9 cellular contexts compared by ENCODE assay signal in genomic region chr15:52483712-52484111, GRCh38. TPM values are rescaled to one million over a fixed set of nuclear protein-coding genes. Genes with fewer than 3 reads are reported as not detected.
A peak's percentile ranks its signal among the peaks of the same experiment; 100 is the strongest.
DNase-seq lines count a peak whose midpoint lies in the region; ATAC-seq and TF ChIP-seq lines count a peak whose summit lies in the region.
"Had no signal": no experiment of that assay in that cellular context is flagged by ENCODE, and none has a peak within 500 bp of the region (broad histone marks: within the 10 kb centered on the region; RNA-seq: fewer than 3 reads in every experiment).

No MANE protein-coding gene starts in this region.

- no peaks in the 10 kb centered on the region for H3K27me3 Mint-ChIP-seq in activated CD8-positive, alpha-beta memory T cell treated with anti-CD3 and anti-CD28 coated beads, Interleukin-2, amount 10 ng/mL, durations not matched to agents 7 days and 5 days
- H3K27me3 Mint-ChIP-seq in T-helper 2 cell treated with Interferon-gamma antibody and Interleukin-4, amounts not matched to agents 5 μg/mL and 100 μg/mL, for 36 hours (ENCODE audit: low read depth), result no peaks in the 10 kb centered on the region

- DNase-seq in activated CD8-positive, alpha-beta memory T cell treated with anti-CD3 and anti-CD28 coated beads, Interleukin-2, amount 10 ng/mL, durations not matched to agents 7 days and 5 days, result no peak
- no peak for DNase-seq in activated CD8-positive, alpha-beta memory T cell treated with anti-CD3 and anti-CD28 coated beads for 24 hours
- peak; percentile 22 for DNase-seq in T-helper 2 cell treated with Interferon-gamma antibody and Interleukin-4, amounts not matched to agents 5 μg/mL and 100 μg/mL, for 36 hours (ENCODE audit: low spot score)
- peak; percentile 68 for DNase-seq in fibroblast of the aortic adventitia (ENCODE audit: low read depth)
- DNase-seq in stimulated activated naive CD8-positive, alpha-beta T cell treated with anti-CD3 and anti-CD28 coated beads, Interleukin-15, Interleukin-2, amounts not matched to agents 100 U/mL and 50 U/mL, for 24 hours, result no peak
- no peak for DNase-seq in caudate nucleus (lab: John Stamatoyannopoulos, UW)
- DNase-seq: stimulated activated naive CD4-positive, alpha-beta T cell treated with Interleukin-2 at 50 U/mL for 16 hours had no signal

- peaks cover 3% of the 10 kb centered on the region for H3K36me3 Mint-ChIP-seq in activated CD8-positive, alpha-beta memory T cell treated with anti-CD3 and anti-CD28 coated beads, Interleukin-2, amount 10 ng/mL, durations not matched to agents 7 days and 5 days
- peaks cover 9% of the 10 kb centered on the region for H3K36me3 Mint-ChIP-seq in T-helper 2 cell treated with Interferon-gamma antibody and Interleukin-4, amounts not matched to agents 5 μg/mL and 100 μg/mL, for 36 hours (ENCODE audit: low read depth)

- no peak overlapping the region for H3K4me3 ChIP-seq in fibroblast of the aortic adventitia (ENCODE audit: low read depth, low read length)

- no peak for TF ChIP-seq CTCF in fibroblast of the aortic adventitia (IDR thresholded peaks at IDR 0.05; ENCODE audit: insufficient read depth, low read length)

- H3K9me3 Mint-ChIP-seq in activated CD8-positive, alpha-beta memory T cell treated with anti-CD3 and anti-CD28 coated beads, Interleukin-2, amount 10 ng/mL, durations not matched to agents 7 days and 5 days (ENCODE audit: low read depth), result no peaks in the 10 kb centered on the region
- no peaks in the 10 kb centered on the region for H3K9me3 Mint-ChIP-seq in T-helper 2 cell treated with Interferon-gamma antibody and Interleukin-4, amounts not matched to agents 5 μg/mL and 100 μg/mL, for 36 hours

- no peak for ATAC-seq in activated CD8-positive, alpha-beta memory T cell treated with anti-CD3 and anti-CD28 coated beads, Interleukin-2, amount 10 ng/mL, durations not matched to agents 7 days and 5 days
- peak; percentile 37 for ATAC-seq in stimulated activated naive CD8-positive, alpha-beta T cell treated with anti-CD3 and anti-CD28 coated beads, Interleukin-15, Interleukin-2, amounts not matched to agents 100 U/mL and 50 U/mL, for 24 hours
- ATAC-seq in HG02763 (IDR thresholded peaks at IDR 0.05; ENCODE audit: unreplicated experiment), result no peak
- no peak for ATAC-seq in GM18868 (IDR thresholded peaks at IDR 0.05; ENCODE audit: unreplicated experiment)

- peaks cover 59% of the 10 kb centered on the region for H3K4me1 Mint-ChIP-seq in activated CD8-positive, alpha-beta memory T cell treated with anti-CD3 and anti-CD28 coated beads, Interleukin-2, amount 10 ng/mL, durations not matched to agents 7 days and 5 days
- peaks cover 70% of the 10 kb centered on the region for H3K4me1 Mint-ChIP-seq in T-helper 2 cell treated with Interferon-gamma antibody and Interleukin-4, amounts not matched to agents 5 μg/mL and 100 μg/mL, for 36 hours (ENCODE audit: low read depth)

- H3K27ac ChIP-seq in caudate nucleus (ENCODE audit: low read depth, low read length), result no peak overlapping the region

- no peak overlapping the region for H3K4me3 Mint-ChIP-seq in activated CD8-positive, alpha-beta memory T cell treated with anti-CD3 and anti-CD28 coated beads, Interleukin-2, amount 10 ng/mL, durations not matched to agents 7 days and 5 days
- H3K4me3 Mint-ChIP-seq in T-helper 2 cell treated with Interferon-gamma antibody and Interleukin-4, amounts not matched to agents 5 μg/mL and 100 μg/mL, for 36 hours, result no peak overlapping the region

- CTCF ChIA-PET in activated CD8-positive, alpha-beta memory T cell treated with anti-CD3 and anti-CD28 coated beads, Interleukin-2, amount 10 ng/mL, durations not matched to agents 7 days and 5 days (lab: Charles Lee), result interaction anchor here (0.9 to 1.5 kb wide), 4 partner anchors 16 to 222 kb away, joined by 3 to 4 read pairs (median 3); no protein-coding TSS in a partner anchor

- H3K27ac Mint-ChIP-seq in activated CD8-positive, alpha-beta memory T cell treated with anti-CD3 and anti-CD28 coated beads, Interleukin-2, amount 10 ng/mL, durations not matched to agents 7 days and 5 days, result peak overlapping the region; percentile 87
- H3K27ac Mint-ChIP-seq in T-helper 2 cell treated with Interferon-gamma antibody and Interleukin-4, amounts not matched to agents 5 μg/mL and 100 μg/mL, for 36 hours, result peak overlapping the region; percentile 73

RNA-seq across cellular contexts. Expression of gene MYO5A, which starts 45.0 kb away (rescaled TPM):
- total RNA-seq in activated CD8-positive, alpha-beta memory T cell treated with anti-CD3 and anti-CD28 coated beads, Interleukin-2, amount 10 ng/mL, durations not matched to agents 7 days and 5 days, result 10 to 100 TPM; 30.3 to 43.2 TPM
- total RNA-seq in fibroblast of the aortic adventitia (ENCODE audit: low replicate concordance), result 18.9 and 80.3 TPM in 2 replicates

Comparison
In these comparisons a context has a peak if more than half of its experiments do, and no peak if none do; other contexts are left out.
1. DNase-seq: peak in T-helper 2 cell treated with Interferon-gamma antibody and Interleukin-4, amounts not matched to agents 5 μg/mL and 100 μg/mL, for 36 hours (single experiment) and fibroblast of the aortic adventitia (single experiment); none in activated CD8-positive, alpha-beta memory T cell treated with anti-CD3 and anti-CD28 coated beads, Interleukin-2, amount 10 ng/mL, durations not matched to agents 7 days and 5 days (single experiment), activated CD8-positive, alpha-beta memory T cell treated with anti-CD3 and anti-CD28 coated beads for 24 hours (single experiment), stimulated activated naive CD8-positive, alpha-beta T cell treated with anti-CD3 and anti-CD28 coated beads, Interleukin-15, Interleukin-2, amounts not matched to agents 100 U/mL and 50 U/mL, for 24 hours (single experiment) and caudate nucleus (0 of 61).